Comparison of ENCODE assay signal across 20 cellular contexts in genomic region chr17:19381361-19381740, GRCh38. TPM values are rescaled to one million over a fixed set of nuclear protein-coding genes. Genes with fewer than 3 reads are reported as not detected.
A peak's percentile ranks its signal among the peaks of the same experiment; 100 is the strongest.
DNase-seq lines count a peak whose midpoint lies in the region; ATAC-seq and TF ChIP-seq lines count a peak whose summit lies in the region.
"Had no signal": no experiment of that assay in that cellular context is flagged by ENCODE, and none has a peak within 500 bp of the region (broad histone marks: within the 10 kb centered on the region; RNA-seq: fewer than 3 reads in every experiment).

No MANE protein-coding gene starts in this region.

- H3K27me3 Mint-ChIP-seq in endodermal cell (ENCODE audit: insufficient read depth) (no peaks in the 10 kb centered on the region), nephron (ENCODE audit: low read depth) (no peaks in the 10 kb centered on the region)

- ATAC-seq in left ventricle myocardium superior, result no peak
- no peak for ATAC-seq in HG02970 (IDR thresholded peaks at IDR 0.05; ENCODE audit: low FRiP score, unreplicated experiment)

- H3K9me3 ChIP-seq in endodermal cell (ENCODE audit: control insufficient read depth, low read length) (no peaks in the 10 kb centered on the region), tibial artery (no peaks in the 10 kb centered on the region)
- H3K9me3 ChIP-seq: Caco-2, HAP-1, SJCRH30 had no signal

- POLR2A ChIA-PET in RWPE1 (lab: Yijun Ruan, JAX; ENCODE audit: low non-redundant PET), result no interaction called here

- H3K4me1 Mint-ChIP-seq in endodermal cell, result peaks cover 40% of the 10 kb centered on the region
- H3K4me1 Mint-ChIP-seq in nephron, result peaks cover 56% of the 10 kb centered on the region

- no peak overlapping the region for H3K4me3 Mint-ChIP-seq in endodermal cell
- peak overlapping the region in 2 of 3 experiments; percentile 66 to 92 for H3K4me3 Mint-ChIP-seq in nephron

- peak overlapping the region; percentile 78 for H3K27ac ChIP-seq in RWPE1
- H3K27ac ChIP-seq in endodermal cell (ENCODE audit: low read depth, low read length), result no peak overlapping the region
- peak overlapping the region; percentile 97 to 98 for H3K27ac ChIP-seq in tibial artery
- H3K27ac ChIP-seq: SJCRH30 had no signal

- H3K4me3 ChIP-seq in endodermal cell (ENCODE audit: low read length), result no peak overlapping the region
- H3K4me3 ChIP-seq in tibial artery, result no peak overlapping the region
- H3K4me3 ChIP-seq: HAP-1, SJCRH30 had no signal

- H3K36me3 ChIP-seq in endodermal cell (ENCODE audit: control insufficient read depth, insufficient read depth, low read length), result peaks cover 64% of the 10 kb centered on the region
- H3K36me3 ChIP-seq in tibial artery, result peaks cover 40 to 51% (median 50%) of the 10 kb centered on the region in 3 donors

- no peak overlapping the region for H3K9ac ChIP-seq in endodermal cell (ENCODE audit: extremely low read depth, low read length, poor library complexity, severe bottlenecking)

- H3K36me3 Mint-ChIP-seq in endodermal cell (ENCODE audit: low read depth), result peaks cover 55% of the 10 kb centered on the region
- H3K36me3 Mint-ChIP-seq in nephron (ENCODE audit: low read depth), result peaks cover 50% of the 10 kb centered on the region

- DNase-seq in RWPE1 (ENCODE audit: low spot score) (no peak), endodermal cell (no peak), tibial artery (peak in 1 of 2 donors; percentile 67), left ventricle myocardium superior (no peak)
- no peak for DNase-seq in stimulated activated CD4-positive, alpha-beta T cell treated with anti-CD3 and anti-CD28 coated beads, Interleukin-2, amount 100 ng/mL, for 48 hours
- DNase-seq: ACHN; AML-193; Caco-2; KG1; NCI-H1436 treated with DMSO at 0.1 percent for 48 hours; NCI-H2029 treated with DMSO at 0.1 percent for 48 hours; NCI-H2171 treated with DMSO at 0.1 percent for 48 hours; NCI-H446 treated with DMSO at 0.1 percent for 48 hours; NK-92 treated with Interleukin-12 subunit alpha and Interleukin-12 subunit beta, amount 100 ng/mL, for 24 hours; OCI-M1; RPMI8226 had no signal

- H3K9me3 Mint-ChIP-seq in endodermal cell (no peaks in the 10 kb centered on the region), nephron (no peaks in the 10 kb centered on the region)

- no peak for TF ChIP-seq CTCF in RWPE1 (conservative IDR thresholded peaks at IDR 0.05; ENCODE audit: low read depth)
- TF ChIP-seq CTCF in endodermal cell (conservative IDR thresholded peaks at IDR 0.05), result no peak
- no peak for TF ChIP-seq CTCF in nephron (IDR thresholded peaks at IDR 0.05; ENCODE audit: unreplicated experiment in 3 of 3)
- TF ChIP-seq CTCF in tibial artery (IDR thresholded peaks at IDR 0.05), result no peak

- H3K27ac Mint-ChIP-seq in endodermal cell (peak overlapping the region; percentile 39), nephron (peak overlapping the region in 1 of 3 experiments; percentile 48)

- intact Hi-C loops in tibial artery (cut with DNase I; ENCODE audit: low total_unique reads), result no loop called here
- intact Hi-C loops in left ventricle myocardium superior (cut with micrococcal nuclease), result no loop called here

- WGBS in endodermal cell (ENCODE audit: insufficient coverage in 1 of 2, insufficient read length in 1 of 2), 2 experiments, result 96 to 100% methylated on average over 3 to 7 of the region's 7 CpGs

- no peaks in the 10 kb centered on the region for H3K27me3 ChIP-seq in endodermal cell (ENCODE audit: control insufficient read depth, insufficient read depth, low read length, poor library complexity, severe bottlenecking)
- H3K27me3 ChIP-seq in tibial artery, result no peaks in the 10 kb centered on the region
- H3K27me3 ChIP-seq: SJCRH30 had no signal

- H3K4me1 ChIP-seq in endodermal cell (ENCODE audit: control insufficient read depth, insufficient read depth, low read length) (peaks cover 13% of the 10 kb centered on the region), tibial artery (peaks cover 4 to 77% (median 63%) of the 10 kb centered on the region in 4 donors)

- CTCF ChIA-PET in RWPE1 (lab: Yijun Ruan, JAX), result no interaction called here

RNA-seq across cellular contexts. Expression of gene MAPK7, which starts 3.1 kb away (rescaled TPM):
- total RNA-seq in endodermal cell (10 to 100 TPM; 33.3 to 53.4 TPM), left ventricle myocardium superior (10.7 TPM)
- polyA plus RNA-seq in endodermal cell (2013, experiment 1 of 2), result 29.3 TPM
- polyA plus RNA-seq in endodermal cell (2013, experiment 2 of 2), result 25.5 TPM

RNA-seq across cellular contexts. Expression of gene MFAP4, which starts 5.6 kb away (rescaled TPM):
- total RNA-seq in endodermal cell, result 10 to 100 TPM; 11.1 to 36.8 TPM
- 20.4 TPM for polyA plus RNA-seq in endodermal cell (2013, experiment 1 of 2)
- 18.1 TPM for polyA plus RNA-seq in endodermal cell (2013, experiment 2 of 2)
- 34.8 TPM for total RNA-seq in left ventricle myocardium superior
- total RNA-seq: Caco-2 had no signal

RNA-seq across cellular contexts. Expression of gene B9D1, which starts 18.8 kb away (rescaled TPM):
- 10 to 100 TPM; 37.7 to 42.8 TPM for total RNA-seq in endodermal cell
- polyA plus RNA-seq in endodermal cell (2013, experiment 1 of 2), result 28.5 TPM
- polyA plus RNA-seq in endodermal cell (2013, experiment 2 of 2), result 25.0 TPM
- total RNA-seq in left ventricle myocardium superior, result 5.9 TPM

RNA-seq across cellular contexts. Expression of gene RNF112, which starts 29.7 kb away (rescaled TPM):
- 1 to 10 TPM; 1.1 to 1.9 TPM for total RNA-seq in endodermal cell
- polyA plus RNA-seq in endodermal cell (2013, experiment 1 of 2), result 1.4 TPM
- polyA plus RNA-seq in endodermal cell (2013, experiment 2 of 2), result 1.1 TPM
- total RNA-seq in left ventricle myocardium superior, result 3.5 TPM
- total RNA-seq: Caco-2 had no signal
